16 cellular contexts compared by ENCODE assay signal in genomic region chr7:140298213-140298612, GRCh38.
A peak's percentile ranks its signal among the peaks of the same experiment; 100 is the strongest.
DNase-seq lines count a peak whose midpoint lies in the region; ATAC-seq, FAIRE-seq and TF ChIP-seq lines count a peak whose summit lies in the region.
"Had no signal": no experiment of that assay in that cellular context is flagged by ENCODE, and none has a peak within 500 bp of the region (broad histone marks: within the 10 kb centered on the region; RNA-seq: fewer than 3 reads in every experiment).

No MANE protein-coding gene starts in this region.

- H3K27ac ChIP-seq in HepG2 (ENCODE audit: extremely low read length, insufficient read depth, low read length) (no peak overlapping the region), right lobe of liver (no peak overlapping the region), adrenal gland (no peak overlapping the region)
- H3K27ac ChIP-seq: BLaER1 treated with 17β-estradiol and CSF1 and Interleukin-3, amounts not matched to agents 10 nM and 100 nM had no signal

- TF ChIP-seq EP300 in HepG2 (IDR thresholded peaks at IDR 0.05; ENCODE audit: low read depth in 2 of 2, low read length in 2 of 2) (no peak), HepG2 (CRISPR knock-in tag; IDR thresholded peaks at IDR 0.05; ENCODE audit: borderline replicate concordance) (no peak)

- BruUV-seq in HepG2 (replicated peaks; lab: Mats Ljungman, UMichigan): no TSS peak

- H3K4me1 Mint-ChIP-seq in nephron progenitor cell: peaks cover 13% of the 10 kb centered on the region
- H3K4me1 Mint-ChIP-seq: GM23338 had no signal

- WGBS in HepG2 (ENCODE audit: low lambda C conversion rate): 64% methylated on average over 2 of the region's 2 CpGs
- WGBS in right lobe of liver (ENCODE audit: insufficient coverage, low coverage, low lambda C conversion rate, missing lambda C conversion rate): 79% methylated on average over 2 of the region's 2 CpGs
- WGBS in adrenal gland, 4 donors: 65 to 84% (median 79%) methylated on average over 2 of the region's 2 CpGs

- intact Hi-C loops in HepG2 (cut with micrococcal nuclease; ENCODE audit: unreplicated experiment) (no loop called here), right lobe of liver (cut with DNase I) (no loop called here), adrenal gland (cut with DNase I) (no loop called here)

- H4K20me1 ChIP-seq in HepG2 (ENCODE audit: insufficient read depth, low read length): no peaks in the 10 kb centered on the region
- H4K20me1 ChIP-seq: BLaER1 treated with 17β-estradiol and CSF1 and Interleukin-3, amounts not matched to agents 10 nM and 100 nM had no signal

- DNase-seq in HepG2 (ENCODE audit: low spot score): no peak
- DNase-seq in right lobe of liver: no peak
- DNase-seq in nephron progenitor cell: no peak
- no peak for DNase-seq in stimulated activated CD8-positive, alpha-beta memory T cell treated with anti-CD3 and anti-CD28 coated beads, Interleukin-4, amount 100 ng/mL, for 48 hours
- DNase-seq in adrenal gland: no peak
- DNase-seq: CD8-positive, alpha-beta memory T cell; COR-L47; DMS 273 treated with DMSO at 0.1 percent for 48 hours; DMS79 treated with DMSO at 0.1 percent for 48 hours; GF-D8; HCEC 1CT had no signal

- no peaks in the 10 kb centered on the region for H3K9me3 ChIP-seq in HepG2 (ENCODE audit: low read length)
- no peaks in the 10 kb centered on the region for H3K9me3 ChIP-seq in right lobe of liver
- H3K9me3 ChIP-seq in adrenal gland (replicated peaks in 1 of 3): no peaks in the 10 kb centered on the region
- H3K9me3 ChIP-seq: BLaER1 treated with 17β-estradiol and CSF1 and Interleukin-3, amounts not matched to agents 10 nM and 100 nM had no signal

- no peak overlapping the region for H3K4me3 Mint-ChIP-seq in nephron progenitor cell
- H3K4me3 Mint-ChIP-seq: B cell; CD8-positive, alpha-beta memory T cell; GM23338 had no signal

- no peak for TF ChIP-seq RAD21 in HepG2 (CRISPR knock-in tag; IDR thresholded peaks at IDR 0.05)

- no peak overlapping the region for H2AFZ ChIP-seq in HepG2 (ENCODE audit: low read length)
- H2AFZ ChIP-seq: GM23338 had no signal

- POLR2A ChIA-PET in HepG2 (lab: Yijun Ruan, JAX): no interaction called here

- TF ChIP-seq CTCF in HepG2 (CRISPR knock-in tag; IDR thresholded peaks at IDR 0.05) (no peak), right lobe of liver (IDR thresholded peaks at IDR 0.05) (no peak), nephron progenitor cell (IDR thresholded peaks at IDR 0.05) (no peak), adrenal gland (IDR thresholded peaks at IDR 0.05) (no peak)

- H3K36me3 ChIP-seq in HepG2 (replicated peaks in 1 of 2; ENCODE audit: control insufficient read depth in 1 of 2, insufficient read depth in 2 of 2, low read length in 2 of 2) (no peaks in the 10 kb centered on the region), right lobe of liver (no peaks in the 10 kb centered on the region), adrenal gland (replicated peaks in 1 of 2) (no peaks in the 10 kb centered on the region)
- H3K36me3 ChIP-seq: BLaER1 treated with 17β-estradiol and CSF1 and Interleukin-3, amounts not matched to agents 10 nM and 100 nM had no signal

- H3K4me2 ChIP-seq in HepG2 (ENCODE audit: low read depth, low read length): no peak overlapping the region
- H3K4me2 ChIP-seq: BLaER1 treated with 17β-estradiol and CSF1 and Interleukin-3, amounts not matched to agents 10 nM and 100 nM; GM23338 had no signal

- no peaks in the 10 kb centered on the region for H3K27me3 ChIP-seq in HepG2 (ENCODE audit: control insufficient read depth in 1 of 2, insufficient read depth in 2 of 2, low read length in 2 of 2)
- no peaks in the 10 kb centered on the region for H3K27me3 ChIP-seq in right lobe of liver
- H3K27me3 ChIP-seq in adrenal gland: no peaks in the 10 kb centered on the region
- H3K27me3 ChIP-seq: BLaER1 treated with 17β-estradiol and CSF1 and Interleukin-3, amounts not matched to agents 10 nM and 100 nM had no signal

- H3K4me1 ChIP-seq in HepG2 (ENCODE audit: insufficient read depth, low read length) (peaks cover 48% of the 10 kb centered on the region), right lobe of liver (no peaks in the 10 kb centered on the region), adrenal gland (replicated peaks in 1 of 2) (no peaks in the 10 kb centered on the region)

- TF ChIP-seq POLR2A in HepG2 (IDR thresholded peaks at IDR 0.05; ENCODE audit: insufficient read depth in 1 of 2, low read depth in 2 of 2, low read length in 2 of 2) (no peak), right lobe of liver (IDR thresholded peaks at IDR 0.05) (no peak), adrenal gland (IDR thresholded peaks at IDR 0.05) (no peak)

- H3K27ac Mint-ChIP-seq in nephron progenitor cell: peak overlapping the region; percentile 59
- H3K27ac Mint-ChIP-seq: B cell, GM23338 had no signal

- no peaks in the 10 kb centered on the region for H3K79me2 ChIP-seq in HepG2 (ENCODE audit: insufficient read depth, low read length)

- no peaks in the 10 kb centered on the region for H3K36me3 Mint-ChIP-seq in nephron progenitor cell (ENCODE audit: low read depth)

- H3K27me3 Mint-ChIP-seq in nephron progenitor cell (ENCODE audit: low read depth, poor library complexity): no peaks in the 10 kb centered on the region
- H3K27me3 Mint-ChIP-seq: B cell; CD8-positive, alpha-beta memory T cell had no signal

- no peak overlapping the region for H3K9ac ChIP-seq in HepG2 (ENCODE audit: insufficient read depth, low read depth, low read length)
- H3K9ac ChIP-seq: BLaER1 treated with 17β-estradiol and CSF1 and Interleukin-3, amounts not matched to agents 10 nM and 100 nM had no signal

- in situ Hi-C loops in HepG2 (cut with HindIII; ENCODE audit: extremely low pct_ligation_motif_present, low pct_unique_long_range_greater_than_20kb): no loop called here

- FAIRE-seq in HepG2 (lab: Jason Lieb, UNC): no peak
- FAIRE-seq: H54 had no signal

- ATAC-seq in HepG2 (no peak), right lobe of liver (no peak), esophagus mucosa (peak; percentile 49)
- ATAC-seq: GM23338 had no signal

- H3K4me3 ChIP-seq in HepG2 (replicated peaks in 1 of 3; ENCODE audit: insufficient read depth in 1 of 3, low read depth in 2 of 3, low read length in 3 of 3): no peak overlapping the region
- no peak overlapping the region for H3K4me3 ChIP-seq in right lobe of liver
- no peak overlapping the region for H3K4me3 ChIP-seq in adrenal gland
- H3K4me3 ChIP-seq: BLaER1 treated with 17β-estradiol and CSF1 and Interleukin-3, amounts not matched to agents 10 nM and 100 nM; GM23338 had no signal

- no peaks in the 10 kb centered on the region for H3K9me3 Mint-ChIP-seq in nephron progenitor cell
- H3K9me3 Mint-ChIP-seq: CD8-positive, alpha-beta memory T cell; GM23338 had no signal

- CTCF ChIA-PET in HepG2 (lab: Yijun Ruan, JAX; ENCODE audit: low intra/inter-chr PET ratio, low total read pairs): no interaction called here

TF ChIP-seq in HepG2, 621 proteins besides CTCF, POLR2A, EP300 and RAD21:
- no peak for TF ChIP-seq HCFC1 (IDR thresholded peaks at IDR 0.05; ENCODE audit: low read depth, low read length)
- peak; percentile 88 for TF ChIP-seq ZNF263 (CRISPR knock-in tag; IDR thresholded peaks at IDR 0.05)
